Comparison of ENCODE assay signal across 15 cellular contexts in the genomic region with DNA sequence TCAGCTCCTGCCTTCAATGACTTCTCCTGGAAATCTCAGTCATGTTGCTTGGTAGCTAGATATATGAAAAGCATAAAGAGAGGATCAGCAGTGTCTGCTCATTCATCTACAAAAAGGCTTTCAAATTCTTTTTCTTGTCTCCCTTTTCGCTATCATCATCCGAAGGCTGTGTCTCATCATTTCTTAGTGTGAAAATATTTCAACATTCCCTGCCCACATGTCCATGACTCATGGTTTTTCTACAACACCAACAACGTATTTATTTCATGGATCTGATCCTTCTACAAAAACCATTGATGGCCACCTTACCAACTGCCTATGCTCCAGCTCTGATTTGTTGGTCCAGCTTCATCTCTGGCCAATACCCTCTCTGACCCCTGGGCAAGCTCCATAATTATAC.
DNase-seq lines count a peak whose midpoint lies in the region; ATAC-seq and TF ChIP-seq lines count a peak whose summit lies in the region.
"Had no signal": no experiment of that assay in that cellular context is flagged by ENCODE, and none has a peak within 500 bp of the region (broad histone marks: within the 10 kb centered on the region; RNA-seq: fewer than 3 reads in every experiment).

No MANE protein-coding gene starts in this region.

- no peaks in the 10 kb centered on the region for H3K27me3 Mint-ChIP-seq in T-cell
- H3K27me3 Mint-ChIP-seq: B cell; CD4-positive, alpha-beta memory T cell had no signal

- no peak overlapping the region for H4K91ac ChIP-seq in mesenchymal stem cell (ENCODE audit: low read length)

- ATAC-seq in left ventricle myocardium superior (peak; percentile 55), right cardiac atrium (no peak), T-cell (replicated peaks in 1 of 4) (no peak), GM18505 (IDR thresholded peaks at IDR 0.05; ENCODE audit: unreplicated experiment) (no peak)
- ATAC-seq: GM23338, Panc1 had no signal

- no peaks in the 10 kb centered on the region for H3K79me1 ChIP-seq in mesenchymal stem cell (replicated peaks; ENCODE audit: low read length, poor library complexity, severe bottlenecking)

- no peaks in the 10 kb centered on the region for H3K36me3 ChIP-seq in mesenchymal stem cell (ENCODE audit: control insufficient read depth in 1 of 2, insufficient read depth in 2 of 2, low read depth in 1 of 2, low read length in 2 of 2)

- no peak overlapping the region for H2BK5ac ChIP-seq in mesenchymal stem cell (ENCODE audit: low read depth, low read length, poor library complexity, severe bottlenecking)

- H3K9me3 ChIP-seq in right cardiac atrium (ENCODE audit: control insufficient read depth, low read length): no peaks in the 10 kb centered on the region
- peaks cover 4% of the 10 kb centered on the region for H3K9me3 ChIP-seq in mesenchymal stem cell (ENCODE audit: control insufficient read depth, low read length)

- no peak overlapping the region for H3K27ac ChIP-seq in right cardiac atrium (ENCODE audit: low read length)
- no peak overlapping the region for H3K27ac ChIP-seq in mesenchymal stem cell (ENCODE audit: low read length, poor library complexity, severe bottlenecking)

- no peak overlapping the region for H2BK15ac ChIP-seq in mesenchymal stem cell (ENCODE audit: low read depth, poor library complexity, severe bottlenecking)

- intact Hi-C loops in left ventricle myocardium superior (cut with micrococcal nuclease) (no loop called here), right cardiac atrium (cut with DNase I) (no loop called here)

- H2BK120ac ChIP-seq in mesenchymal stem cell (ENCODE audit: low read depth, low read length): no peak overlapping the region

- H3K27me3 ChIP-seq in right cardiac atrium (ENCODE audit: control insufficient read depth, insufficient read depth): no peaks in the 10 kb centered on the region
- no peaks in the 10 kb centered on the region for H3K27me3 ChIP-seq in mesenchymal stem cell (ENCODE audit: control insufficient read depth in 1 of 2, insufficient read depth in 1 of 2, low read length in 2 of 2)

- no peak overlapping the region for H3K23ac ChIP-seq in mesenchymal stem cell (ENCODE audit: low read length in 2 of 2)

- no peak overlapping the region for H3K18ac ChIP-seq in mesenchymal stem cell (ENCODE audit: low read depth in 1 of 2, low read length in 2 of 2)

- H3K4me3 Mint-ChIP-seq in T-cell: no peak overlapping the region
- H3K4me3 Mint-ChIP-seq: B cell; CD4-positive, alpha-beta memory T cell; GM23338 had no signal

- H3K27ac Mint-ChIP-seq in T-cell: no peak overlapping the region
- H3K27ac Mint-ChIP-seq: B cell; CD4-positive, alpha-beta memory T cell; GM23338 had no signal

- no peak overlapping the region for H4K8ac ChIP-seq in mesenchymal stem cell (ENCODE audit: low read length)

- CTCF ChIA-PET in T-cell (lab: Charles Lee): no interaction called here

- H3K4me1 ChIP-seq in right cardiac atrium (ENCODE audit: control insufficient read depth, insufficient read depth, low read length) (no peaks in the 10 kb centered on the region), mesenchymal stem cell (ENCODE audit: control insufficient read depth, insufficient read depth, low read depth, low read length) (no peaks in the 10 kb centered on the region)

- TF ChIP-seq POLR2A in GM18505 (IDR thresholded peaks at IDR 0.05; ENCODE audit: borderline replicate concordance, extremely low read depth, insufficient read depth, insufficient read length): no peak

- TF ChIP-seq CTCF in cardiac fibroblast (IDR thresholded peaks at IDR 0.05; ENCODE audit: low read depth, low read length): no peak

- H3K4me3 ChIP-seq in right cardiac atrium (ENCODE audit: low read length) (no peak overlapping the region), cardiac fibroblast (replicated peaks in 1 of 2; ENCODE audit: low read depth in 2 of 2, low read length in 2 of 2) (no peak overlapping the region), mesenchymal stem cell (ENCODE audit: insufficient read depth in 1 of 2, low read depth in 1 of 2, low read length in 2 of 2) (no peak overlapping the region)
- H3K4me3 ChIP-seq: GM23338 had no signal

- WGBS in right cardiac atrium: 60% methylated on average over 3 of the region's 3 CpGs
- 50% methylated on average over 3 of the region's 3 CpGs for WGBS in mesenchymal stem cell

- H2BK12ac ChIP-seq in mesenchymal stem cell (ENCODE audit: low read length in 2 of 2): no peak overlapping the region

- POLR2A ChIA-PET in T-cell (lab: Charles Lee): no interaction called here

- no peaks in the 10 kb centered on the region for H3K4me1 Mint-ChIP-seq in T-cell
- H3K4me1 Mint-ChIP-seq: B cell; CD4-positive, alpha-beta memory T cell; GM23338 had no signal

- no peak overlapping the region for H3K9ac ChIP-seq in mesenchymal stem cell (ENCODE audit: low read length)

- H2AFZ ChIP-seq in mesenchymal stem cell (ENCODE audit: low read depth, low read length): no peak overlapping the region
- H2AFZ ChIP-seq: GM23338 had no signal

- no peak overlapping the region for H3K14ac ChIP-seq in mesenchymal stem cell (ENCODE audit: low read length in 2 of 2)

- DNase-seq in left ventricle myocardium superior (no peak), right cardiac atrium (no peak), cardiac fibroblast (ENCODE audit: low read depth in 2 of 2) (peak; percentile 22 to 36), mesenchymal stem cell (peak; percentile 77), T-cell (no peak), NCI-H1930 (lab: John Stamatoyannopoulos, UW) (no peak)
- DNase-seq: CD4-positive, alpha-beta memory T cell; NCI-H1092; NCI-H1694; NCI-H82; SHP77 had no signal

- H3K4me2 ChIP-seq in mesenchymal stem cell (ENCODE audit: low read length, poor library complexity, severe bottlenecking): no peak overlapping the region
- H3K4me2 ChIP-seq: GM23338 had no signal

- no peak overlapping the region for H2AK5ac ChIP-seq in mesenchymal stem cell (ENCODE audit: low read length, severe bottlenecking)

- H3K36me3 Mint-ChIP-seq in T-cell: no peaks in the 10 kb centered on the region
- H3K36me3 Mint-ChIP-seq: CD4-positive, alpha-beta memory T cell had no signal

- peaks cover 0 to 16% (median 0%) of the 10 kb centered on the region in 3 donors for H3K9me3 Mint-ChIP-seq in T-cell
- H3K9me3 Mint-ChIP-seq: GM23338 had no signal

- H3K4ac ChIP-seq in mesenchymal stem cell (ENCODE audit: low read depth in 1 of 2, low read length in 2 of 2): no peak overlapping the region

Comparison
In these comparisons a context has a peak if more than half of its experiments do, and no peak if none do; other contexts are left out.
1. DNase-seq: peak in cardiac fibroblast (2 of 2) and mesenchymal stem cell (single experiment); none in left ventricle myocardium superior (single experiment), right cardiac atrium (0 of 3), T-cell (0 of 34) and NCI-H1930 (0 of 2).